Comparison of ENCODE assay signal across 8 cellular contexts in the genomic region with DNA sequence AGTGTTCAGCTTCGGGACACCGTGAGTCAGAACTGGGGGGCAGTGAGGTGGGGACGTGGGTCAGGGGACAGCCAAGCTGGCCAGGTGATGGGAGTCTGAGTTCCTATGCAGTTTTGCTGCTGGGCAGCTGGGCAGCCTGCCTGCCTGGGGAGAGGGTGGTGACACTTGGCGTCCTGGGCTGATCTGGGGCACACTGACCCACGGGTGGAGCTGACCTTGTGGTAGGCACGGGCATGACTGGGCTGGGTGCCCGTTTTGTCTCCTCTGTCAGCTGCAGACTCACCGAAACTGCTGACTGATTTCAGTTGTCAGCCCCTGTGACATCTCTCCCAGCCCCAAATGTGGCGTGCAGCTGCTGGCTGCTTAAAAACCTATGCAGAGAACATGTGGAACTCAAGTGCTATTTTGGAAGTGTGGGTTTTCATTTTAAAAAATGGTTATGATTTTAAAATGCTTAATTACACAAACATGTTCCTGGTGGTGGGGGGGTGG. TPM values are rescaled to one million over a fixed set of nuclear protein-coding genes. Genes with fewer than 3 reads are reported as not detected.
DNase-seq lines count a peak whose midpoint lies in the region; ATAC-seq and TF ChIP-seq lines count a peak whose summit lies in the region.

No MANE protein-coding gene starts in this region.

- peaks cover 3% of the 10 kb centered on the region for H3K36me3 Mint-ChIP-seq in activated CD8-positive, alpha-beta memory T cell treated with anti-CD3 and anti-CD28 coated beads, Interleukin-2, amount 10 ng/mL, durations not matched to agents 7 days and 5 days
- H3K36me3 Mint-ChIP-seq in MCF 10A (ENCODE audit: insufficient read depth, unreplicated experiment) = no peaks in the 10 kb centered on the region
- no peaks in the 10 kb centered on the region for H3K36me3 Mint-ChIP-seq in activated T-cell treated with anti-CD3 and anti-CD28 coated beads, Interleukin-2, amount 50 U/mL, for 24 hours (ENCODE audit: low read depth)

- POLR2A ChIA-PET in MCF 10A (lab: Yijun Ruan, JAX) = interaction anchor here (0.5 to 2.0 kb wide), 7 partner anchors 12 to 85 kb away, joined by 3 to 11 read pairs (median 3); a partner anchor contains a TSS

- TF ChIP-seq CTCF in MCF 10A (IDR thresholded peaks at IDR 0.05; ENCODE audit: unreplicated experiment) = no peak

- in situ Hi-C loops in ACHN (cut with HindIII; ENCODE audit: low pct_ligation_motif_present, low pct_unique_long_range_greater_than_20kb, low sequenced_read_pairs) = no loop called here

- DNase-seq in activated CD8-positive, alpha-beta memory T cell treated with anti-CD3 and anti-CD28 coated beads, Interleukin-2, amount 10 ng/mL, durations not matched to agents 7 days and 5 days = peak; percentile 71
- DNase-seq in activated CD8-positive, alpha-beta memory T cell treated with anti-CD3 and anti-CD28 coated beads for 24 hours = no peak
- peak; percentile 32 for DNase-seq in MCF 10A (ENCODE audit: unreplicated experiment)
- peak in 47 of 56 donors; percentile 22 to 92 (median 63) for DNase-seq in nucleus accumbens (lab: John Stamatoyannopoulos, UW)
- no peak for DNase-seq in NCI-H748 treated with DMSO at 0.1 percent for 48 hours (lab: John Stamatoyannopoulos, UW)
- no peak for DNase-seq in activated T-cell treated with anti-CD3 and anti-CD28 coated beads, Interleukin-2, amount 50 U/mL, for 24 hours
- DNase-seq in ACHN = no peak

- no peaks in the 10 kb centered on the region for H3K27me3 Mint-ChIP-seq in activated CD8-positive, alpha-beta memory T cell treated with anti-CD3 and anti-CD28 coated beads, Interleukin-2, amount 10 ng/mL, durations not matched to agents 7 days and 5 days
- H3K27me3 Mint-ChIP-seq in MCF 10A (ENCODE audit: insufficient read depth, unreplicated experiment) = no peaks in the 10 kb centered on the region
- peaks cover 27% of the 10 kb centered on the region for H3K27me3 Mint-ChIP-seq in activated T-cell treated with anti-CD3 and anti-CD28 coated beads, Interleukin-2, amount 50 U/mL, for 24 hours

- no peak overlapping the region for H3K4me3 Mint-ChIP-seq in activated CD8-positive, alpha-beta memory T cell treated with anti-CD3 and anti-CD28 coated beads, Interleukin-2, amount 10 ng/mL, durations not matched to agents 7 days and 5 days
- H3K4me3 Mint-ChIP-seq in MCF 10A (ENCODE audit: unreplicated experiment) = no peak overlapping the region
- H3K4me3 Mint-ChIP-seq in activated T-cell treated with anti-CD3 and anti-CD28 coated beads, Interleukin-2, amount 50 U/mL, for 24 hours = no peak overlapping the region

- intact Hi-C loops in MCF 10A (cut with micrococcal nuclease) = loop anchor here (5.0 kb wide), 1 partner anchor 34 kb away; a partner anchor contains a TSS

- H3K4me1 Mint-ChIP-seq in activated CD8-positive, alpha-beta memory T cell treated with anti-CD3 and anti-CD28 coated beads, Interleukin-2, amount 10 ng/mL, durations not matched to agents 7 days and 5 days = peaks cover 32% of the 10 kb centered on the region
- peaks cover 11% of the 10 kb centered on the region for H3K4me1 Mint-ChIP-seq in MCF 10A (ENCODE audit: insufficient read depth, unreplicated experiment)
- peaks cover 4% of the 10 kb centered on the region for H3K4me1 Mint-ChIP-seq in activated T-cell treated with anti-CD3 and anti-CD28 coated beads, Interleukin-2, amount 50 U/mL, for 24 hours (ENCODE audit: low read depth)

- BruUV-seq in MCF 10A (replicated peaks; lab: Mats Ljungman, UMichigan) = no TSS peak

- CTCF ChIA-PET in activated CD8-positive, alpha-beta memory T cell treated with anti-CD3 and anti-CD28 coated beads, Interleukin-2, amount 10 ng/mL, durations not matched to agents 7 days and 5 days (lab: Charles Lee) = interaction anchor here (0.8 to 4.4 kb wide), 3 partner anchors 12 to 85 kb away, joined by 3 to 27 read pairs (median 3); no protein-coding TSS in a partner anchor
- CTCF ChIA-PET in MCF 10A (lab: Yijun Ruan, JAX) = interaction anchor here (0.7 to 2.2 kb wide), 8 partner anchors 13 to 86 kb away, joined by 3 to 7 read pairs (median 4); no protein-coding TSS in a partner anchor

- peaks cover 4% of the 10 kb centered on the region for H3K9me3 Mint-ChIP-seq in activated CD8-positive, alpha-beta memory T cell treated with anti-CD3 and anti-CD28 coated beads, Interleukin-2, amount 10 ng/mL, durations not matched to agents 7 days and 5 days (ENCODE audit: low read depth)
- no peaks in the 10 kb centered on the region for H3K9me3 Mint-ChIP-seq in MCF 10A (ENCODE audit: unreplicated experiment)
- H3K9me3 Mint-ChIP-seq in activated T-cell treated with anti-CD3 and anti-CD28 coated beads, Interleukin-2, amount 50 U/mL, for 24 hours = peaks cover 4% of the 10 kb centered on the region

- peak; percentile 75 for ATAC-seq in activated CD8-positive, alpha-beta memory T cell treated with anti-CD3 and anti-CD28 coated beads, Interleukin-2, amount 10 ng/mL, durations not matched to agents 7 days and 5 days
- peak; percentile 62 for ATAC-seq in HG03457 (IDR thresholded peaks at IDR 0.05; ENCODE audit: unreplicated experiment)

- H3K27ac Mint-ChIP-seq in activated CD8-positive, alpha-beta memory T cell treated with anti-CD3 and anti-CD28 coated beads, Interleukin-2, amount 10 ng/mL, durations not matched to agents 7 days and 5 days = no peak overlapping the region
- H3K27ac Mint-ChIP-seq in MCF 10A (ENCODE audit: low read depth, unreplicated experiment) = peak overlapping the region; percentile 9
- H3K27ac Mint-ChIP-seq in activated T-cell treated with anti-CD3 and anti-CD28 coated beads, Interleukin-2, amount 50 U/mL, for 24 hours = no peak overlapping the region

RNA-seq across cellular contexts. Expression of a gene that starts 32.6 kb away (rescaled TPM):
- total RNA-seq in activated CD8-positive, alpha-beta memory T cell treated with anti-CD3 and anti-CD28 coated beads, Interleukin-2, amount 10 ng/mL, durations not matched to agents 7 days and 5 days = 10 to 100 TPM in 1 of 2 experiments, 1 to 10 TPM in 1; 7.5 to 11.8 TPM
- total RNA-seq in MCF 10A (2022) = 16.1 and 16.6 TPM in 2 replicates

RNA-seq across cellular contexts. Expression of a gene that starts 35.3 kb away (rescaled TPM):
- 1 to 10 TPM in 1 of 2 experiments, under 1 TPM in 1; 0.91 to 1.4 TPM for total RNA-seq in activated CD8-positive, alpha-beta memory T cell treated with anti-CD3 and anti-CD28 coated beads, Interleukin-2, amount 10 ng/mL, durations not matched to agents 7 days and 5 days
- total RNA-seq in MCF 10A (2022) = 1.7 and 2.3 TPM in 2 replicates

Comparison
In these comparisons a context has a peak if more than half of its experiments do, and no peak if none do; other contexts are left out.
1. DNase-seq: peak in activated CD8-positive, alpha-beta memory T cell treated with anti-CD3 and anti-CD28 coated beads, Interleukin-2, amount 10 ng/mL, durations not matched to agents 7 days and 5 days (single experiment), MCF 10A (single experiment) and nucleus accumbens (47 of 56); none in activated CD8-positive, alpha-beta memory T cell treated with anti-CD3 and anti-CD28 coated beads for 24 hours (single experiment), NCI-H748 treated with DMSO at 0.1 percent for 48 hours (single experiment), activated T-cell treated with anti-CD3 and anti-CD28 coated beads, Interleukin-2, amount 50 U/mL, for 24 hours (single experiment) and ACHN (single experiment).